Comparison of ENCODE assay signal across 8 cellular contexts in the genomic region with DNA sequence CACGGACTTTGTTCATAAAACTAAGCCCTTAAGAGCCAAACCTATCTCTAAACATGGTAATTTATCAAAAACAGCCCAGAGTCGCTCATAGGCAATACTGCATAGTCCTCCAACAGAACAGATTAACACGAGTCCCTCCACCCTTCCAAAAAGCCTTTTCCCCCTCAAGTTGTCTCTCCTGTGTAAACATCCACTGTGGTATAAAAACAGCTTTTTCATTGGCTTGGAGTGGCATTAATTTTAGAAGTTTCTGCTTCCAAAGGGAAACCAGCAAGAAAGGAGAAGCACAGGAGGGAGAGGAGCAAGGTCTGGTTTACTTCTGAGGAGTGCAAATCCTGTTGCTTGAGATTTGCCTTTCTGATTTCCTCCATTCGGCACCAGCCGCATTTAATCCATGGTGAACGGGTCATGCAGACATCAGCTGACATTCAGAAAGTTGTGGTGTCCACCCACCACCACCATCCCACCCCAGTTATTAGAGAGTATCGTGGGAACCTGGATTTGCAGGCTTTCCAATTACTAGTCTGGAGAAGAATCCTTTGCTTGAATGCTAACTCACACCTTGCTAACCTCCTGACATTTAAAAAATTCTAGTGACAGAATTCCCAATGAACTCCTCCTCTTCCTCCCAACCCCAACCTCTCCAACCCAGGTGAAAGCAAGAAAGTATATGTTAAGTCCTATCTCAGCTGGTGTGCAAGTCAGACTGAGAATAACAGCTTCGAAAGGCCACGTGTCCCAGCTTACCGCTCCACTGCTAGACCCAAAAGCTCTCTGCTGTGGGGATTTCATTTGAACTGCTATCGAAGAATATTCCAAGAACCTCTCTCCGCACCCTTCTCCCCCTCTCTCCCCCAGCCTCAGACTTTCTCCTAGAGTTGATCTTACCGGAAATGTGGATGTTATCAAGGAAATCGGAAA. TPM values are rescaled to one million over a fixed set of nuclear protein-coding genes. Genes with fewer than 3 reads are reported as not detected.
DNase-seq lines count a peak whose midpoint lies in the region; ATAC-seq and TF ChIP-seq lines count a peak whose summit lies in the region.

No MANE protein-coding gene starts in this region.

- no peak for TF ChIP-seq CTCF in DOHH2 (IDR thresholded peaks at IDR 0.05; ENCODE audit: low read depth, low read length, poor library complexity, severe bottlenecking)
- TF ChIP-seq CTCF in activated B cell treated with CpG ODN at 0.5 μM for 24 hours (IDR thresholded peaks at IDR 0.05) = no peak

- peak overlapping the region; percentile 50 for H3K27ac ChIP-seq in DOHH2 (ENCODE audit: low read depth, low read length)

- peaks cover 100% of the 10 kb centered on the region for H3K79me2 ChIP-seq in DOHH2 (ENCODE audit: control insufficient read depth, low read length)

- H3K4me3 Mint-ChIP-seq in activated B cell treated with CpG ODN at 0.5 μM for 24 hours = peak overlapping the region; percentile 67
- H3K4me3 Mint-ChIP-seq in activated T-cell treated with anti-CD3 and anti-CD28 coated beads, Interleukin-2, amount 50 U/mL, for 72 hours = no peak overlapping the region

- H3K4me2 ChIP-seq in DOHH2 (ENCODE audit: low read length) = peak overlapping the region; percentile 67

- peak; percentile 71 for ATAC-seq in GM19452 (IDR thresholded peaks at IDR 0.05; ENCODE audit: unreplicated experiment)
- peak; percentile 62 for ATAC-seq in HG02943 (IDR thresholded peaks at IDR 0.05; ENCODE audit: low read depth, unreplicated experiment)
- ATAC-seq in activated B cell treated with CpG ODN at 0.5 μM for 24 hours (ENCODE audit: low read depth) = peak; percentile 74
- ATAC-seq in activated T-cell treated with anti-CD3 and anti-CD28 coated beads, Interleukin-2, amount 50 U/mL, for 72 hours (replicated peaks in 1 of 2) = no peak

- peaks cover 46% of the 10 kb centered on the region for H3F3A ChIP-seq in DOHH2 (ENCODE audit: control insufficient read depth, insufficient read depth)

- H3K9me2 ChIP-seq in DOHH2 (replicated peaks; ENCODE audit: control insufficient read depth, low read length) = no peaks in the 10 kb centered on the region

- H3K4me3 ChIP-seq in DOHH2 (ENCODE audit: low read length) = peak overlapping the region; percentile 40

- H3K9me3 ChIP-seq in DOHH2 (ENCODE audit: control insufficient read depth, insufficient read depth, low read length) = no peaks in the 10 kb centered on the region

- POLR2A ChIA-PET in activated B cell treated with CpG ODN at 0.5 μM for 24 hours (lab: Charles Lee) = interaction anchor here (0.6 to 2.3 kb wide), 12 partner anchors 9 to 1215 kb away, joined by 3 to 15 read pairs (median 4); a partner anchor contains a TSS

- H3K36me3 Mint-ChIP-seq in activated B cell treated with CpG ODN at 0.5 μM for 24 hours (ENCODE audit: low read depth) = peaks cover 80% of the 10 kb centered on the region
- H3K36me3 Mint-ChIP-seq in activated T-cell treated with anti-CD3 and anti-CD28 coated beads, Interleukin-2, amount 50 U/mL, for 72 hours (ENCODE audit: insufficient read depth in 2 of 2) = no peaks in the 10 kb centered on the region

- H3K27ac Mint-ChIP-seq in activated B cell treated with CpG ODN at 0.5 μM for 24 hours = peak overlapping the region; percentile 85
- no peak overlapping the region for H3K27ac Mint-ChIP-seq in activated T-cell treated with anti-CD3 and anti-CD28 coated beads, Interleukin-2, amount 50 U/mL, for 72 hours

- peaks cover 59% of the 10 kb centered on the region for H4K20me1 ChIP-seq in DOHH2 (ENCODE audit: control insufficient read depth, insufficient read depth, low read depth, low read length)

- H3K36me3 ChIP-seq in DOHH2 (ENCODE audit: control insufficient read depth, low read length) = peaks cover 99% of the 10 kb centered on the region

- peak; percentile 17 for DNase-seq in activated B cell treated with CpG ODN at 0.5 μM for 24 hours
- no peak for DNase-seq in activated T-cell treated with anti-CD3 and anti-CD28 coated beads, Interleukin-2, amount 50 U/mL, for 72 hours
- no peak for DNase-seq in dedifferentiated amniotic fluid mesenchymal stem cell (ENCODE audit: extremely low spot score)
- no peak for DNase-seq in DMS153 treated with DMSO at 0.1 percent for 48 hours (lab: John Stamatoyannopoulos, UW; ENCODE audit: unreplicated experiment)
- DNase-seq in MV-4-11 (lab: John Stamatoyannopoulos, UW) = no peak

- no peaks in the 10 kb centered on the region for H3K9me3 Mint-ChIP-seq in activated B cell treated with CpG ODN at 0.5 μM for 24 hours
- no peaks in the 10 kb centered on the region for H3K9me3 Mint-ChIP-seq in activated T-cell treated with anti-CD3 and anti-CD28 coated beads, Interleukin-2, amount 50 U/mL, for 72 hours

- peaks cover 95% of the 10 kb centered on the region for H3K4me1 Mint-ChIP-seq in activated B cell treated with CpG ODN at 0.5 μM for 24 hours
- H3K4me1 Mint-ChIP-seq in activated T-cell treated with anti-CD3 and anti-CD28 coated beads, Interleukin-2, amount 50 U/mL, for 72 hours (ENCODE audit: low read depth) = peaks cover 4% of the 10 kb centered on the region

- no peaks in the 10 kb centered on the region for H3K27me3 ChIP-seq in DOHH2 (ENCODE audit: control insufficient read depth, low read length)

- CTCF ChIA-PET in activated B cell treated with CpG ODN at 0.5 μM for 24 hours (lab: Charles Lee) = interaction anchor here (0.8 kb wide), 1 partner anchor 14 kb away, joined by 7 read pairs; no protein-coding TSS in a partner anchor

- intact Hi-C loops in activated B cell treated with CpG ODN at 0.5 μM for 24 hours (cut with micrococcal nuclease) = loop anchor here (1.0 kb wide), 1 partner anchor 12 kb away; no protein-coding TSS in a partner anchor

- H3K27me3 Mint-ChIP-seq in activated B cell treated with CpG ODN at 0.5 μM for 24 hours = no peaks in the 10 kb centered on the region
- H3K27me3 Mint-ChIP-seq in activated T-cell treated with anti-CD3 and anti-CD28 coated beads, Interleukin-2, amount 50 U/mL, for 72 hours (ENCODE audit: low read depth) = peaks cover 43% of the 10 kb centered on the region

- peaks cover 100% of the 10 kb centered on the region for H3K4me1 ChIP-seq in DOHH2 (ENCODE audit: control insufficient read depth, low read length)

RNA-seq across cellular contexts. Expression of a gene that starts 17.8 kb away (rescaled TPM):
- total RNA-seq in activated B cell treated with CpG ODN at 0.5 μM for 24 hours = 279 and 331 TPM in 2 replicates
- 1 to 10 TPM in 1 of 2 donors, under 1 TPM in 1; 1.00 to 1.2 TPM for total RNA-seq in activated T-cell treated with anti-CD3 and anti-CD28 coated beads, Interleukin-2, amount 50 U/mL, for 72 hours

Comparison
In these comparisons a context has a peak if more than half of its experiments do, and no peak if none do; other contexts are left out.
1. ATAC-seq: peak in GM19452 (single experiment), HG02943 (single experiment) and activated B cell treated with CpG ODN at 0.5 μM for 24 hours (single experiment); none in activated T-cell treated with anti-CD3 and anti-CD28 coated beads, Interleukin-2, amount 50 U/mL, for 72 hours (0 of 2).
2. RNA of a gene that starts 17.8 kb away (total RNA-seq): 279 to 331 TPM in activated B cell treated with CpG ODN at 0.5 μM for 24 hours; 1.00 to 1.2 TPM in activated T-cell treated with anti-CD3 and anti-CD28 coated beads, Interleukin-2, amount 50 U/mL, for 72 hours; every median in the first group is over 100 times any median in the second.